ENCODE assay signal across 8 cellular contexts in genomic region chr1:32361674-32362473, GRCh38. TPM values are rescaled to one million over a fixed set of nuclear protein-coding genes. Genes with fewer than 3 reads are reported as not detected.
A peak's percentile ranks its signal among the peaks of the same experiment; 100 is the strongest.
DNase-seq lines count a peak whose midpoint lies in the region; ATAC-seq and TF ChIP-seq lines count a peak whose summit lies in the region.

No MANE protein-coding gene starts in this region.

- ATAC-seq in HG02884 (IDR thresholded peaks at IDR 0.05; ENCODE audit: unreplicated experiment), result no peak

- H3K4me1 ChIP-seq in skeletal muscle satellite cell (ENCODE audit: control insufficient read depth, insufficient read depth, low read length), result peaks cover 12% of the 10 kb centered on the region

- H3K4me2 ChIP-seq in skeletal muscle satellite cell (ENCODE audit: low read length), result peak overlapping the region; percentile 92

- H3K27me3 ChIP-seq in skeletal muscle satellite cell (ENCODE audit: control insufficient read depth, insufficient read depth, low read length), result no peaks in the 10 kb centered on the region

- peak; percentile 20 for TF ChIP-seq CTCF in cardiac fibroblast (IDR thresholded peaks at IDR 0.05; ENCODE audit: low read depth, low read length)

- H3K9me3 ChIP-seq in skeletal muscle satellite cell (replicated peaks; ENCODE audit: low read length), result no peaks in the 10 kb centered on the region

- peaks cover 27% of the 10 kb centered on the region for H3K36me3 ChIP-seq in skeletal muscle satellite cell (ENCODE audit: insufficient read depth, low read length)

- peak; percentile 20 for DNase-seq in CD1c-positive myeloid dendritic cell (ENCODE audit: extremely low spot score)
- peak; percentile 36 to 73 for DNase-seq in NCI-H1930 (lab: John Stamatoyannopoulos, UW)
- peak; percentile 27 to 51 for DNase-seq in cardiac fibroblast (ENCODE audit: low read depth in 2 of 2)
- peak; percentile 49 for DNase-seq in inferior parietal cortex (ENCODE audit: extremely low spot score)
- no peak for DNase-seq in GDM1 (lab: John Stamatoyannopoulos, UW)
- DNase-seq in SKM-1 treated with dmso at 0.1 percent for 144 hours (lab: John Stamatoyannopoulos, UW; ENCODE audit: unreplicated experiment), result no peak

- H3K9ac ChIP-seq in skeletal muscle satellite cell (ENCODE audit: low read depth, low read length), result peak overlapping the region; percentile 66

- peak overlapping the region; percentile 5 to 28 for H3K4me3 ChIP-seq in cardiac fibroblast (replicated peaks in 1 of 2; ENCODE audit: low read depth in 2 of 2, low read length in 2 of 2)
- H3K4me3 ChIP-seq in skeletal muscle satellite cell (ENCODE audit: low read length), result peak overlapping the region; percentile 63

RNA-seq across cellular contexts. Expression of gene FAM229A, which starts 0.4 kb away (rescaled TPM):
- total RNA-seq in skeletal muscle satellite cell (2012; rRNA removed), result 0.66 and 0.76 TPM in 2 replicates

RNA-seq across cellular contexts. Expression of gene TSSK3, which starts 0.5 kb away (rescaled TPM):
- total RNA-seq in skeletal muscle satellite cell (2012; rRNA removed), result 0.87 and 1.3 TPM in 2 replicates

RNA-seq across cellular contexts. Expression of gene MARCKSL1, which starts 25.8 kb away (rescaled TPM):
- 2.8 and 9.8 TPM in 2 replicates for total RNA-seq in skeletal muscle satellite cell (2012; rRNA removed)

RNA-seq across cellular contexts. Expression of gene BSDC1, which starts 32.4 kb away (rescaled TPM):
- 38.7 and 40.8 TPM in 2 replicates for total RNA-seq in skeletal muscle satellite cell (2012; rRNA removed)

Comparison
In these comparisons a context has a peak if more than half of its experiments do, and no peak if none do; other contexts are left out.
1. DNase-seq: peak in CD1c-positive myeloid dendritic cell (single experiment), NCI-H1930 (2 of 2), cardiac fibroblast (2 of 2) and inferior parietal cortex (single experiment); none in GDM1 (single experiment) and SKM-1 treated with dmso at 0.1 percent for 144 hours (single experiment).